ENCODE assay signal across 10 cellular contexts in genomic region chr11:133506023-133506422, GRCh38.
DNase-seq lines count a peak whose midpoint lies in the region; ATAC-seq lines count a peak whose summit lies in the region.
"Had no signal": no experiment of that assay in that cellular context is flagged by ENCODE, and none has a peak within 500 bp of the region (broad histone marks: within the 10 kb centered on the region; RNA-seq: fewer than 3 reads in every experiment).

No MANE protein-coding gene starts in this region.

- DNase-seq in NOMO-1 treated with DMSO at 0.1 percent for 48 hours (lab: John Stamatoyannopoulos, UW; ENCODE audit: unreplicated experiment), result peak; percentile 63
- no peak for DNase-seq in NCI-H1694 treated with DMSO at 0.1 percent for 48 hours (lab: John Stamatoyannopoulos, UW)
- no peak for DNase-seq in activated CD4-positive, alpha-beta T cell treated with anti-CD3 and anti-CD28 coated beads, Interleukin-2, amount 50 U/mL, for 1 hour
- DNase-seq in activated CD4-positive, alpha-beta T cell treated with anti-CD3 and anti-CD28 coated beads for 48 hours, result no peak
- DNase-seq in germinal center (ENCODE audit: low spot score), result no peak
- DNase-seq: activated T-cell treated with anti-CD3 and anti-CD28 coated beads, Interleukin-2, amount 50 U/mL, for 48 hours had no signal

- ATAC-seq in GM18519 (IDR thresholded peaks at IDR 0.05; ENCODE audit: low FRiP score, unreplicated experiment) (peak; percentile 64), GM21515 (IDR thresholded peaks at IDR 0.05; ENCODE audit: unreplicated experiment) (peak; percentile 73), HG03025 (IDR thresholded peaks at IDR 0.05; ENCODE audit: low FRiP score, unreplicated experiment) (peak; percentile 66)
- ATAC-seq: activated CD4-positive, CD25-positive, alpha-beta regulatory T cell treated with anti-CD3 and anti-CD28 coated beads, Interleukin-2, amount 50 U/mL, for 24 hours had no signal
